In genomic region chr3:185316740-185317407, GRCh38 we compare ENCODE assay signal across 11 cellular contexts. TPM values are rescaled to one million over a fixed set of nuclear protein-coding genes. Genes with fewer than 3 reads are reported as not detected.
DNase-seq lines count a peak whose midpoint lies in the region; ATAC-seq and TF ChIP-seq lines count a peak whose summit lies in the region.
"Had no signal": no experiment of that assay in that cellular context is flagged by ENCODE, and none has a peak within 500 bp of the region (broad histone marks: within the 10 kb centered on the region; RNA-seq: fewer than 3 reads in every experiment).

No MANE protein-coding gene starts in this region.

- peak overlapping the region; percentile 64 for H3K4me3 Mint-ChIP-seq in Caco-2 (ENCODE audit: unreplicated experiment)
- H3K4me3 Mint-ChIP-seq: endodermal cell had no signal

- no peaks in the 10 kb centered on the region for H3K9me3 Mint-ChIP-seq in Caco-2 (ENCODE audit: unreplicated experiment)
- H3K9me3 Mint-ChIP-seq: endodermal cell had no signal

- BruUV-seq in Caco-2 (replicated peaks; lab: Mats Ljungman, UMichigan), result no TSS peak

- no peaks in the 10 kb centered on the region for H3K9me3 ChIP-seq in Caco-2
- H3K9me3 ChIP-seq in muscle layer of colon (ENCODE audit: low read length), result no peaks in the 10 kb centered on the region
- H3K9me3 ChIP-seq: prostate gland had no signal

- CTCF ChIA-PET in Caco-2 (lab: Charles Lee), result no interaction called here

- H3K27ac Mint-ChIP-seq in Caco-2 (ENCODE audit: unreplicated experiment), result peak overlapping the region; percentile 90
- H3K27ac Mint-ChIP-seq: endodermal cell had no signal

- peak in 1 of 2 experiments; percentile 32 for DNase-seq in Caco-2
- peak; percentile 93 to 94 for DNase-seq in NOMO-1 (lab: John Stamatoyannopoulos, UW; ENCODE audit: unreplicated experiment in 2 of 2)
- DNase-seq in dermis microvascular lymphatic vessel endothelial cell (ENCODE audit: low read depth in 2 of 2), result peak; percentile 49 to 64
- no peak for DNase-seq in HuH-7 (ENCODE audit: low spot score)
- DNase-seq in stimulated activated naive CD4-positive, alpha-beta T cell (lab: John Stamatoyannopoulos, UW), result no peak
- DNase-seq: endodermal cell had no signal

- POLR2A ChIA-PET in Caco-2 (lab: Charles Lee), result no interaction called here

- no peak overlapping the region for H3K9ac ChIP-seq in muscle layer of colon (ENCODE audit: low read length)

- H3K27ac ChIP-seq in muscle layer of colon (ENCODE audit: low read depth, low read length), result peak overlapping the region; percentile 27
- H3K27ac ChIP-seq: prostate gland had no signal

- intact Hi-C loops in Caco-2 (cut with micrococcal nuclease; ENCODE audit: unreplicated experiment), result loop anchor here (1.0 kb wide), 1 partner anchor 11 kb away; no protein-coding TSS in a partner anchor

- H3K4me3 ChIP-seq in Caco-2 (ENCODE audit: low read depth, low read length) (no peak overlapping the region), muscle layer of colon (ENCODE audit: low read depth in 1 of 2, low read length in 2 of 2) (peak overlapping the region in 1 of 2 donors; percentile 45)
- H3K4me3 ChIP-seq: prostate gland had no signal

- no peaks in the 10 kb centered on the region for H3K27me3 ChIP-seq in Caco-2 (replicated peaks; ENCODE audit: control insufficient read depth, insufficient read depth, low read length)
- H3K27me3 ChIP-seq in muscle layer of colon (ENCODE audit: control insufficient read depth in 1 of 2, insufficient read depth in 2 of 2, low read length in 2 of 2), result no peaks in the 10 kb centered on the region
- H3K27me3 ChIP-seq: BLaER1 treated with 17β-estradiol and CSF1 and Interleukin-3, amounts not matched to agents 10 nM and 100 nM had no signal

- H3K4me1 ChIP-seq in Caco-2 (peaks cover 28% of the 10 kb centered on the region), muscle layer of colon (ENCODE audit: insufficient read depth, low read length) (peaks cover 9% of the 10 kb centered on the region)
- H3K4me1 ChIP-seq: prostate gland had no signal

- no peak for ATAC-seq in GM21515 (IDR thresholded peaks at IDR 0.05; ENCODE audit: unreplicated experiment)
- no peak for ATAC-seq in HG03097 (IDR thresholded peaks at IDR 0.05; ENCODE audit: low FRiP score, unreplicated experiment)

- H3K27me3 Mint-ChIP-seq in Caco-2 (ENCODE audit: insufficient read depth, unreplicated experiment), result no peaks in the 10 kb centered on the region

- peaks cover 15% of the 10 kb centered on the region for H3K4me1 Mint-ChIP-seq in Caco-2 (ENCODE audit: low read depth, unreplicated experiment)

- H3K36me3 Mint-ChIP-seq in Caco-2 (ENCODE audit: insufficient read depth, unreplicated experiment), result no peaks in the 10 kb centered on the region

- H3K36me3 ChIP-seq in Caco-2 (ENCODE audit: control insufficient read depth, insufficient read depth, low read length), result no peaks in the 10 kb centered on the region
- H3K36me3 ChIP-seq in muscle layer of colon (ENCODE audit: insufficient read depth, low read length), result no peaks in the 10 kb centered on the region
- H3K36me3 ChIP-seq: BLaER1 treated with 17β-estradiol and CSF1 and Interleukin-3, amounts not matched to agents 10 nM and 100 nM; prostate gland had no signal

- no peak for TF ChIP-seq CTCF in Caco-2 (IDR thresholded peaks at IDR 0.05; ENCODE audit: insufficient read depth in 1 of 2, low read depth in 1 of 2, low read length in 1 of 2, severe bottlenecking in 1 of 2, unreplicated experiment in 1 of 2)

RNA-seq across cellular contexts. Expression of gene MAP3K13, which starts 46.1 kb away (rescaled TPM):
- total RNA-seq in Caco-2 (2022), result 20.1 and 26.2 TPM in 2 replicates
- total RNA-seq in dermis microvascular lymphatic vessel endothelial cell, result 8.6 and 8.9 TPM in 2 replicates

Comparison
In these comparisons a context has a peak if more than half of its experiments do, and no peak if none do; other contexts are left out.
1. DNase-seq: peak in NOMO-1 (2 of 2) and dermis microvascular lymphatic vessel endothelial cell (2 of 2); none in HuH-7 (single experiment) and stimulated activated naive CD4-positive, alpha-beta T cell (0 of 6).